23 cellular contexts compared by ENCODE assay signal in genomic region chr21:28811860-28812259, GRCh38.
DNase-seq lines count a peak whose midpoint lies in the region; ATAC-seq and TF ChIP-seq lines count a peak whose summit lies in the region.
"Had no signal": no experiment of that assay in that cellular context is flagged by ENCODE, and none has a peak within 500 bp of the region (broad histone marks: within the 10 kb centered on the region; RNA-seq: fewer than 3 reads in every experiment).

No MANE protein-coding gene starts in this region.

- no peak overlapping the region for H2AFZ ChIP-seq in SK-N-SH (ENCODE audit: low read depth)

- CTCF ChIA-PET in SK-N-SH (lab: Yijun Ruan, JAX): interaction anchor here (0.9 kb wide), 1 partner anchor 12 kb away, joined by 3 read pairs; no protein-coding TSS in a partner anchor

- H3K4me3 Mint-ChIP-seq in HFFc6: no peak overlapping the region
- H3K4me3 Mint-ChIP-seq: B cell; CD14-positive monocyte; CD4-positive, alpha-beta memory T cell; CD4-positive, CD25-positive, alpha-beta regulatory T cell; CD8-positive, alpha-beta memory T cell had no signal

- POLR2A ChIA-PET in SK-N-SH (lab: Yijun Ruan, JAX): no interaction called here

- TF ChIP-seq RAD21 in SK-N-SH (IDR thresholded peaks at IDR 0.05; ENCODE audit: low read length): no peak

- H3K27ac ChIP-seq in SK-N-SH (ENCODE audit: low read depth in 2 of 2, low read length in 1 of 2): peak overlapping the region in 1 of 2 experiments; percentile 20; a peak in 1 of 4 replicates
- H3K27ac ChIP-seq: 22Rv1, A549, BLaER1 had no signal

- no peaks in the 10 kb centered on the region for H3F3A ChIP-seq in SK-N-SH (replicated peaks; ENCODE audit: insufficient read depth)

- no peak overlapping the region for H3K4me3 ChIP-seq in SK-N-SH (ENCODE audit: low read depth in 2 of 2, low read length in 1 of 2)
- H3K4me3 ChIP-seq: A549, BLaER1, GM12878 had no signal

- H3K9me3 ChIP-seq in SK-N-SH: peaks cover 6% of the 10 kb centered on the region; the same call in 1 of the 2 replicates
- H3K9me3 ChIP-seq: A549, BLaER1 had no signal

- H4K20me1 ChIP-seq in SK-N-SH (ENCODE audit: insufficient read depth): no peaks in the 10 kb centered on the region
- H4K20me1 ChIP-seq: BLaER1 had no signal

- peaks cover 3% of the 10 kb centered on the region; the same call in 1 of the 2 replicates for H3K27me3 Mint-ChIP-seq in HFFc6 (ENCODE audit: insufficient read depth)
- H3K27me3 Mint-ChIP-seq: B cell; CD8-positive, alpha-beta memory T cell had no signal

- ATAC-seq in SK-N-SH treated with all-trans-retinoic acid at 6 μM for 48 hours: no peak
- ATAC-seq: A549, GM12878 had no signal

- 33% methylated on average over 3 of the region's 3 CpGs for WGBS in SK-N-SH (ENCODE audit: low lambda C conversion rate)

- H3K79me2 ChIP-seq in SK-N-SH (ENCODE audit: insufficient read depth): no peaks in the 10 kb centered on the region

- no peaks in the 10 kb centered on the region for H3K27me3 ChIP-seq in SK-N-SH (ENCODE audit: insufficient read depth)
- H3K27me3 ChIP-seq: BLaER1 had no signal

- no peak overlapping the region for H3K9ac ChIP-seq in SK-N-SH
- H3K9ac ChIP-seq: BLaER1 had no signal

- TF ChIP-seq CTCF in SK-N-SH (IDR thresholded peaks at IDR 0.05) (no peak), HFFc6 (IDR thresholded peaks at IDR 0.05) (no peak)

- no peaks in the 10 kb centered on the region for H3K9me2 ChIP-seq in SK-N-SH

- no peak for DNase-seq in SK-N-SH
- DNase-seq in HFFc6: peak; percentile 15
- DNase-seq in DMS79 (lab: John Stamatoyannopoulos, UW): no peak
- no peak for DNase-seq in NCI-H446 (lab: John Stamatoyannopoulos, UW)
- DNase-seq: AML-193; C1 segment of cervical spinal cord; CD4-positive, alpha-beta memory T cell; CD4-positive, CD25-positive, alpha-beta regulatory T cell; CD8-positive, alpha-beta memory T cell; COR-L47; DMS 273 treated with DMSO at 0.1 percent for 48 hours; DMS153; DMS53; DMS79 treated with DMSO at 0.1 percent for 48 hours; EL; GDM1 had no signal

- no peaks in the 10 kb centered on the region for H3K36me3 ChIP-seq in SK-N-SH (replicated peaks in 1 of 2; ENCODE audit: control insufficient read depth in 1 of 2, insufficient read depth in 2 of 2, low read length in 1 of 2)
- H3K36me3 ChIP-seq: BLaER1 had no signal

- peaks cover 6% of the 10 kb centered on the region for H3K9me3 Mint-ChIP-seq in HFFc6

- TF ChIP-seq EP300 in SK-N-SH (IDR thresholded peaks at IDR 0.05; ENCODE audit: borderline replicate concordance in 1 of 2, low read depth in 1 of 2, low read length in 1 of 2): peak in 1 of 2 experiments; percentile 56; a peak in 1 of 4 replicates

- H3K36me3 Mint-ChIP-seq in HFFc6 (ENCODE audit: low read depth): no peaks in the 10 kb centered on the region; the same call in 1 of the 2 replicates
- H3K36me3 Mint-ChIP-seq: CD14-positive monocyte had no signal

- H3K4me2 ChIP-seq in SK-N-SH: no peak overlapping the region
- H3K4me2 ChIP-seq: A549, BLaER1 had no signal

- no peaks in the 10 kb centered on the region for H3K4me1 ChIP-seq in SK-N-SH (ENCODE audit: control insufficient read depth in 1 of 2, insufficient read depth in 2 of 2, low read depth in 1 of 2, low read length in 1 of 2)
- H3K4me1 ChIP-seq: A549, BLaER1 had no signal

- H3K4me1 Mint-ChIP-seq in HFFc6 (ENCODE audit: low read depth): peaks cover 13% of the 10 kb centered on the region; the same call in 1 of the 2 replicates
- H3K4me1 Mint-ChIP-seq: B cell, CD14-positive monocyte had no signal

- no peak overlapping the region for H3K27ac Mint-ChIP-seq in HFFc6
- H3K27ac Mint-ChIP-seq: B cell; CD14-positive monocyte; CD4-positive, alpha-beta memory T cell; CD4-positive, CD25-positive, alpha-beta regulatory T cell; CD8-positive, alpha-beta memory T cell had no signal

TF ChIP-seq in SK-N-SH, 30 proteins besides CTCF, POLR2A, EP300 and RAD21:
- TF ChIP-seq TCF12 (IDR thresholded peaks at IDR 0.05) (peak; percentile 26; the same call in 1 of the 2 replicates), USF1 (IDR thresholded peaks at IDR 0.05; ENCODE audit: borderline replicate concordance, low read depth) (peak; percentile 22; the same call in 1 of the 2 replicates), CHD2 (IDR thresholded peaks at IDR 0.05; ENCODE audit: low read length, partially characterized antibody) (no peak), RXRA (IDR thresholded peaks at IDR 0.05; ENCODE audit: borderline replicate concordance, low read depth) (no peak), FOXJ3 (CRISPR knock-in tag; IDR thresholded peaks at IDR 0.05) (no peak), JUND (IDR thresholded peaks at IDR 0.05) (0 out of 2 replicates have a peak, but pooled peaks have one; percentile 9)

TF ChIP-seq in SK-N-SH treated with all-trans-retinoic acid at 6 μM for 48 hours, 23 proteins besides CTCF, POLR2A, EP300 and RAD21:
- no peak for TF ChIP-seq CSRNP3 (CRISPR knock-in tag; IDR thresholded peaks at IDR 0.05)
TF ChIP-seq in SK-N-SH treated with all-trans-retinoic acid at 6 μM for 48 hours: peak in this region for 0.
